In the genomic region with DNA sequence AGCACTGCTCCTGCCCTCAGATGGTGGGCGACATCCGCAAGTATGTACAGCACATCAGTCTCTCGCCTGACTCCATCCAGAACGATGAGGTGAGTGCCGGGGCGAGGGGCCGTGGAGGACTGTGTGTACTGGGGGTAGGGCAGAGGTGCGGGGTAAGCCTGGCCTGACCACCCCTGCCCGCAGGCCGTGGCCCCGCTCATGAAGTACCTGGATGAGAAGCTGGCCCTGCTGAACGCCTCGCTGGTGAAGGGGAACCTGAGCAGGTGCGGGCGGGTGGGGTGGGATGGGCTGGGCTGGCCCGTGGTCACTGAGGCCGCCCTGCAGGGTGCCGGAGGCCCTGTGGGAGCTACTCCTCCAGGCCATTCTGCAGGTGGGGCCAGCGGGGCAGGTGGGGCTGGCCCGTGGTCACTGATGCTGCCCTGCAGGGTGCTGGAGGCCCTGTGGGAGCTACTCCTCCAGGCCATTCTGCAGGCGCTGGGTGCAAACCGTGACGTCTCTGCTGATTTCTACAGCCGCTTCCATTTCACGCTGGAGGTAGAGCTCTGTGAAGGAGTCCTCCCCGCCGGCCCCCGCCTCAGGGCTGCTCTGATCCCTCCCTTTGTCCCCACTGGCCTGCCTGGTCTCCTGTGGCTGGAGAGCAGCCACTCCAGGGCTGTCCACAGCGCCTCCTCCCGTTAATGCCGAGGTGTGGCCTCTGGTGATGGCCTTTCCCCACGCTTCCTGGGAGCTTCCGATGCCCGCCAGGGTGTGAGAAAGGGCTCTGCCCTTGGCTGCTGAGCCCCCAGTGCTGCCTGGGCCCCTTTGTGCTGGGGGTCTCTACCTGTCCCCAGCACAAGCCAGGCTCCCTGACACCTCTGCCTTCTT, we compare ENCODE assay signal across 18 cellular contexts. TPM values are rescaled to one million over a fixed set of nuclear protein-coding genes. Genes with fewer than 3 reads are reported as not detected.
DNase-seq lines count a peak whose midpoint lies in the region; ATAC-seq and TF ChIP-seq lines count a peak whose summit lies in the region.
"Had no signal": no experiment of that assay in that cellular context is flagged by ENCODE, and none has a peak within 500 bp of the region (broad histone marks: within the 10 kb centered on the region; RNA-seq: fewer than 3 reads in every experiment).

No MANE protein-coding gene starts in this region.

- DNase-seq in activated naive CD4-positive, alpha-beta T cell (lab: John Stamatoyannopoulos, UW) = no peak
- DNase-seq in Panc1 (ENCODE audit: low read depth, low spot score) (no peak), epithelial cell of proximal tubule (ENCODE audit: low read depth) (no peak)
- no peak for DNase-seq in stimulated activated naive B cell treated with anti-CD40 and anti-IgM and Interleukin-4, amounts not matched to agents 10 μg/mL and 1 μg/mL and 100 μg/mL, for 72 hours
- DNase-seq: anterior cingulate cortex; CD8-positive, alpha-beta T cell; colonic mucosa; immature natural killer cell; naive thymus-derived CD8-positive, alpha-beta T cell; NCI-H1694 treated with DMSO at 0.1 percent for 48 hours; NCI-H510A; stimulated activated naive CD8-positive, alpha-beta T cell treated with anti-CD3 and anti-CD28 coated beads, Interleukin-15, amount 100 ng/mL, for 72 hours had no signal

- H3K9me3 Mint-ChIP-seq in activated naive CD4-positive, alpha-beta T cell treated with anti-CD3 and anti-CD28 coated beads, Interleukin-2, amount 50 U/mL, for 24 hours = no peaks in the 10 kb centered on the region
- no peaks in the 10 kb centered on the region for H3K9me3 Mint-ChIP-seq in stimulated activated naive B cell treated with anti-CD40 and anti-IgM and Interleukin-4, amounts not matched to agents 10 μg/mL and 1 μg/mL and 100 μg/mL, for 72 hours
- no peaks in the 10 kb centered on the region for H3K9me3 Mint-ChIP-seq in activated T-helper 17 cell treated with anti-CD3 and anti-CD28 coated beads, Interleukin-2, amount 50 U/mL, for 72 hours
- H3K9me3 Mint-ChIP-seq: activated T-helper 2 cell treated with anti-CD3 and anti-CD28 coated beads, Interferon-gamma antibody, Interleukin-2, Interleukin-4, amounts not matched to agents 10 μg/mL and 5 μg/mL and 100 μg/mL, durations not matched to agents 14 hours and 24 hours and 36 hours; CD8-positive, alpha-beta T cell; immature natural killer cell; naive thymus-derived CD8-positive, alpha-beta T cell; stimulated activated naive CD8-positive, alpha-beta T cell treated with anti-CD3 and anti-CD28 coated beads, Interleukin-15, amount 100 ng/mL, for 72 hours; WTC11 had no signal

- intact Hi-C loops in Panc1 (cut with micrococcal nuclease; ENCODE audit: unreplicated experiment) = no loop called here

- H3K4me3 Mint-ChIP-seq in activated naive CD4-positive, alpha-beta T cell treated with anti-CD3 and anti-CD28 coated beads, Interleukin-2, amount 50 U/mL, for 24 hours = no peak overlapping the region
- no peak overlapping the region for H3K4me3 Mint-ChIP-seq in stimulated activated naive B cell treated with anti-CD40 and anti-IgM and Interleukin-4, amounts not matched to agents 10 μg/mL and 1 μg/mL and 100 μg/mL, for 72 hours
- no peak overlapping the region for H3K4me3 Mint-ChIP-seq in activated T-helper 17 cell treated with anti-CD3 and anti-CD28 coated beads, Interleukin-2, amount 50 U/mL, for 72 hours
- H3K4me3 Mint-ChIP-seq: CD8-positive, alpha-beta T cell; immature natural killer cell; naive thymus-derived CD8-positive, alpha-beta T cell; stimulated activated naive CD8-positive, alpha-beta T cell treated with anti-CD3 and anti-CD28 coated beads, Interleukin-15, amount 100 ng/mL, for 72 hours; WTC11 had no signal

- no peak overlapping the region for H3K4me3 ChIP-seq in Panc1 (ENCODE audit: low read depth in 2 of 2, low read length in 2 of 2)
- H3K4me3 ChIP-seq in epithelial cell of proximal tubule (ENCODE audit: low read depth, low read length) = no peak overlapping the region
- H3K4me3 ChIP-seq: colonic mucosa had no signal

- H3K4me1 ChIP-seq in Panc1 (ENCODE audit: control insufficient read depth, insufficient read depth, low read length) = peaks cover 10% of the 10 kb centered on the region

- no peaks in the 10 kb centered on the region for H3K27me3 ChIP-seq in Panc1 (ENCODE audit: control insufficient read depth, insufficient read depth, low read length)
- H3K27me3 ChIP-seq: colonic mucosa had no signal

- TF ChIP-seq CTCF in Panc1 (IDR thresholded peaks at IDR 0.05) (peak; percentile 64; the same call in 1 of the 2 replicates), epithelial cell of proximal tubule (conservative IDR thresholded peaks at IDR 0.05; ENCODE audit: low read depth, low read length) (peak; percentile 23)

- no peaks in the 10 kb centered on the region for H3K27me3 Mint-ChIP-seq in activated naive CD4-positive, alpha-beta T cell treated with anti-CD3 and anti-CD28 coated beads, Interleukin-2, amount 50 U/mL, for 24 hours
- no peaks in the 10 kb centered on the region for H3K27me3 Mint-ChIP-seq in stimulated activated naive B cell treated with anti-CD40 and anti-IgM and Interleukin-4, amounts not matched to agents 10 μg/mL and 1 μg/mL and 100 μg/mL, for 72 hours
- no peaks in the 10 kb centered on the region for H3K27me3 Mint-ChIP-seq in activated T-helper 17 cell treated with anti-CD3 and anti-CD28 coated beads, Interleukin-2, amount 50 U/mL, for 72 hours
- H3K27me3 Mint-ChIP-seq: naive thymus-derived CD8-positive, alpha-beta T cell; stimulated activated naive CD8-positive, alpha-beta T cell treated with anti-CD3 and anti-CD28 coated beads, Interleukin-15, amount 100 ng/mL, for 72 hours had no signal

- H3K27ac Mint-ChIP-seq in activated naive CD4-positive, alpha-beta T cell treated with anti-CD3 and anti-CD28 coated beads, Interleukin-2, amount 50 U/mL, for 24 hours = peak overlapping the region; percentile 30
- peak overlapping the region; percentile 14 for H3K27ac Mint-ChIP-seq in stimulated activated naive B cell treated with anti-CD40 and anti-IgM and Interleukin-4, amounts not matched to agents 10 μg/mL and 1 μg/mL and 100 μg/mL, for 72 hours
- H3K27ac Mint-ChIP-seq in activated T-helper 17 cell treated with anti-CD3 and anti-CD28 coated beads, Interleukin-2, amount 50 U/mL, for 72 hours = no peak overlapping the region
- H3K27ac Mint-ChIP-seq: activated T-helper 2 cell treated with anti-CD3 and anti-CD28 coated beads, Interferon-gamma antibody, Interleukin-2, Interleukin-4, amounts not matched to agents 10 μg/mL and 5 μg/mL and 100 μg/mL, durations not matched to agents 14 hours and 24 hours and 36 hours; CD8-positive, alpha-beta T cell; immature natural killer cell; naive thymus-derived CD8-positive, alpha-beta T cell; WTC11 had no signal

- H3K9me3 ChIP-seq in Panc1 (ENCODE audit: control insufficient read depth, insufficient read depth, low read depth, low read length) = no peaks in the 10 kb centered on the region
- H3K9me3 ChIP-seq: colonic mucosa had no signal

- no peaks in the 10 kb centered on the region for H3K36me3 Mint-ChIP-seq in activated naive CD4-positive, alpha-beta T cell treated with anti-CD3 and anti-CD28 coated beads, Interleukin-2, amount 50 U/mL, for 24 hours
- peaks cover 4 to 16% of the 10 kb centered on the region in 2 donors for H3K36me3 Mint-ChIP-seq in stimulated activated naive B cell treated with anti-CD40 and anti-IgM and Interleukin-4, amounts not matched to agents 10 μg/mL and 1 μg/mL and 100 μg/mL, for 72 hours
- H3K36me3 Mint-ChIP-seq in activated T-helper 17 cell treated with anti-CD3 and anti-CD28 coated beads, Interleukin-2, amount 50 U/mL, for 72 hours (ENCODE audit: low read depth) = peaks cover 11% of the 10 kb centered on the region
- H3K36me3 Mint-ChIP-seq: immature natural killer cell, WTC11 had no signal

- H3K36me3 ChIP-seq in Panc1 (ENCODE audit: control insufficient read depth, insufficient read depth, low read length) = peaks cover 3% of the 10 kb centered on the region; the same call in 1 of the 2 replicates
- H3K36me3 ChIP-seq: colonic mucosa had no signal

- BruUV-seq in Panc1 (replicated peaks; lab: Mats Ljungman, UMichigan) = no TSS peak

- H3K4me1 Mint-ChIP-seq in activated naive CD4-positive, alpha-beta T cell treated with anti-CD3 and anti-CD28 coated beads, Interleukin-2, amount 50 U/mL, for 24 hours = peaks cover 22% of the 10 kb centered on the region
- peaks cover 28 to 47% of the 10 kb centered on the region in 2 donors for H3K4me1 Mint-ChIP-seq in stimulated activated naive B cell treated with anti-CD40 and anti-IgM and Interleukin-4, amounts not matched to agents 10 μg/mL and 1 μg/mL and 100 μg/mL, for 72 hours
- H3K4me1 Mint-ChIP-seq in activated T-helper 17 cell treated with anti-CD3 and anti-CD28 coated beads, Interleukin-2, amount 50 U/mL, for 72 hours = peaks cover 7% of the 10 kb centered on the region

- CTCF ChIA-PET in Panc1 (lab: Charles Lee) = interaction anchor here (0.7 to 0.9 kb wide), 2 partner anchors 16 to 274 kb away, joined by 3 to 11 read pairs; no protein-coding TSS in a partner anchor

- no peak for ATAC-seq in Panc1
- no peak for ATAC-seq in stimulated activated naive B cell treated with anti-CD40 and anti-IgM and Interleukin-4, amounts not matched to agents 10 μg/mL and 1 μg/mL and 100 μg/mL, for 72 hours (replicated peaks)
- ATAC-seq in HG03520 (IDR thresholded peaks at IDR 0.05; ENCODE audit: unreplicated experiment) = no peak
- ATAC-seq in GM21360 (IDR thresholded peaks at IDR 0.05; ENCODE audit: unreplicated experiment) = no peak
- no peak for ATAC-seq in activated T-helper 17 cell treated with anti-CD3 and anti-CD28 coated beads, Interleukin-2, amount 50 U/mL, for 72 hours (replicated peaks)
- ATAC-seq: CD8-positive, alpha-beta T cell; naive thymus-derived CD8-positive, alpha-beta T cell; stimulated activated naive CD8-positive, alpha-beta T cell treated with anti-CD3 and anti-CD28 coated beads, Interleukin-15, amount 100 ng/mL, for 72 hours; WTC11 had no signal

- POLR2A ChIA-PET in Panc1 (lab: Charles Lee) = no interaction called here

- in situ Hi-C loops in Panc1 (cut with HindIII; ENCODE audit: low pct_unique_long_range_greater_than_20kb, low sequenced_read_pairs) = no loop called here

- no peak overlapping the region for H3K27ac ChIP-seq in Panc1 (ENCODE audit: low read length)
- H3K27ac ChIP-seq: colonic mucosa had no signal

RNA-seq across cellular contexts. Expression of a gene that starts 5.0 kb away (rescaled TPM):
- 89.7 TPM for total RNA-seq in Panc1 (2021; ENCODE audit: unreplicated experiment)
- polyA plus RNA-seq in Panc1 (2012; ENCODE audit: insufficient read length) = 149 TPM
- 123 and 157 TPM in 2 replicates for total RNA-seq in epithelial cell of proximal tubule
- 10 to 100 TPM; 36.7 to 64.2 TPM for total RNA-seq in activated T-helper 17 cell treated with anti-CD3 and anti-CD28 coated beads, Interleukin-2, amount 50 U/mL, for 72 hours

RNA-seq across cellular contexts. Expression of a gene that starts 5.1 kb away (rescaled TPM):
- total RNA-seq in Panc1 (2021; ENCODE audit: unreplicated experiment) (62.5 TPM), epithelial cell of proximal tubule (38.3 and 63.9 TPM in 2 replicates)
- polyA plus RNA-seq in Panc1 (2012; ENCODE audit: insufficient read length) = 83.3 TPM
- total RNA-seq in activated T-helper 17 cell treated with anti-CD3 and anti-CD28 coated beads, Interleukin-2, amount 50 U/mL, for 72 hours = 10 to 100 TPM; 22.6 to 24.4 TPM

RNA-seq across cellular contexts. Expression of a gene that starts 13.2 kb away (rescaled TPM):
- total RNA-seq in Panc1 (2021; ENCODE audit: unreplicated experiment) = 9.4 TPM
- 8.2 TPM for polyA plus RNA-seq in Panc1 (2012; ENCODE audit: insufficient read length)
- total RNA-seq in epithelial cell of proximal tubule = 1.5 and 3.9 TPM in 2 replicates
- 1 to 10 TPM in 1 of 2 donors, under 1 TPM in 1; 0.71 to 2.2 TPM for total RNA-seq in activated T-helper 17 cell treated with anti-CD3 and anti-CD28 coated beads, Interleukin-2, amount 50 U/mL, for 72 hours

RNA-seq across cellular contexts. Expression of a gene that starts 37.2 kb away (rescaled TPM):
- total RNA-seq in Panc1 (2021; ENCODE audit: unreplicated experiment) (198 TPM), epithelial cell of proximal tubule (97.0 and 112 TPM in 2 replicates)
- polyA plus RNA-seq in Panc1 (2012; ENCODE audit: insufficient read length) = 166 TPM
- total RNA-seq in activated T-helper 17 cell treated with anti-CD3 and anti-CD28 coated beads, Interleukin-2, amount 50 U/mL, for 72 hours = 100 to 1,000 TPM; 204 to 206 TPM
